Comparison of ENCODE assay signal across 8 cellular contexts in the genomic region with DNA sequence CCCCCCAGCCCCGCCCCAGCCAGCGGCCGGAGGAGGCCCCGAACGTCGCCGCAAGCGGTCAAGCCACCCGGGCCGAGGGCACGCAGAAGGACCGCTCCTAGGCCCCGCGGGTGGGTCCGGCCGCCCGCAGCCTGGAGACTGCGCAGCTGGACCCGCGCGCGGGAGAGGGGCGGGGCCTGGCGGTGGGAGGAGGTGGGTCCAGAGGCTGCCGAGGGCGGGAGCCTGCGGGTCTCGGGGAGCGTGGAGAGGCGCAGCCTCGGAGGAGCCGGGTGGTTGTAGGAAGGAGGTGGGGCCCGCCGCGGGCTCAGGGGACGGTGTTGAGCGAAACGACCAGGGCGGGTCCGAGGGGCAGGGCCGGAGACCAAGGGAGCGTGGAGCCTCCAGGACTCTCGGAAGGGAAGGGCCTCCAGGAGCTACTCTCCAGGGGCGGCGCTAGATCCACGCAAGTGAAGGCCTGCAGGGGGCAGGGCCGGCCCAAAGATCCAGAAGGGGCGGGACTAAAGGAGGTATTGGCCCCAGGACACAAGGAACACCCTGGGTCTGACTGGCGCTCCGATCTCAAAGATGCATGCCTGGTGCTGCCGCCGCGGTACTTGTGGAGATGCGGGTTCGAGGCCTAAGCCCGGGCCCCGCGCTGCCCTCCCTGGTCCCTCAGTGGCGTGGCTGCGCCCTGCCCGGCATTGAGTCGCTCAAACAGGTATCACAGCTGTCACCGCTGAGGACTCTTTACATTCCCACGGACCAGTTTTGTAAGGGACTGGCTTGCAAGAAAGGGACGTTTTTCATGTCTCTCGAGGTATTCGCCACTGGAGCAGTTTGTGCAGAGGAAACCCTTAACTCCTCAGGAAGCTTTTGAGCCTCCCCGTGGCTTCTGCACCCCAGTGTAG. TPM values are rescaled to one million over a fixed set of nuclear protein-coding genes. Genes with fewer than 3 reads are reported as not detected.
A peak's percentile ranks its signal among the peaks of the same experiment; 100 is the strongest.
DNase-seq lines count a peak whose midpoint lies in the region; ATAC-seq and TF ChIP-seq lines count a peak whose summit lies in the region.

No MANE protein-coding gene starts in this region.

- peak; percentile 92 for ATAC-seq in thoracic aorta (ENCODE audit: insufficient number of reproducible peaks, low FRiP score, low read depth)

- H3K4me3 ChIP-seq in osteoblast (ENCODE audit: insufficient read depth, low read length): peak overlapping the region; percentile 69
- H3K4me3 ChIP-seq in thoracic aorta: peak overlapping the region; percentile 85

- no peaks in the 10 kb centered on the region for H4K20me1 ChIP-seq in osteoblast (ENCODE audit: insufficient read depth, low read length)

- peak; percentile 31 for TF ChIP-seq CTCF in osteoblast (IDR thresholded peaks at IDR 0.05; ENCODE audit: extremely low read depth, low read depth, low read length)
- TF ChIP-seq CTCF in thoracic aorta (IDR thresholded peaks at IDR 0.05): peak; percentile 28

- peak overlapping the region; percentile 47 for H2AFZ ChIP-seq in osteoblast (ENCODE audit: low read length)

- H3K79me2 ChIP-seq in osteoblast (ENCODE audit: insufficient read depth, low read length): peaks cover 15% of the 10 kb centered on the region

- H3K4me1 ChIP-seq in osteoblast (ENCODE audit: insufficient read depth, low read length): peaks cover 7% of the 10 kb centered on the region
- H3K4me1 ChIP-seq in thoracic aorta (ENCODE audit: control insufficient read depth in 1 of 2, low read depth in 2 of 2): peaks cover 0 to 10% of the 10 kb centered on the region in 2 donors

- H3K4me2 ChIP-seq in osteoblast (ENCODE audit: insufficient read depth, low read length): peak overlapping the region; percentile 81

- DNase-seq in EL (peak; percentile 87), GOT3 (lab: John Stamatoyannopoulos, UW) (peak; percentile 68), M059J (ENCODE audit: low read depth) (peak; percentile 92), SHP77 treated with DMSO at 0.1 percent for 48 hours (lab: John Stamatoyannopoulos, UW) (peak; percentile 45), glomerular visceral epithelial cell (ENCODE audit: extremely low spot score) (peak; percentile 89), osteoblast (ENCODE audit: insufficient read length, low spot score, missing footprints) (peak; percentile 92), thoracic aorta (ENCODE audit: low spot score) (peak; percentile 40)
- peak; percentile 12 to 66 (median 50) for DNase-seq in activated naive CD4-positive, alpha-beta T cell (lab: John Stamatoyannopoulos, UW)

- H3K36me3 ChIP-seq in osteoblast (ENCODE audit: insufficient read depth, low read length) (peaks cover 3% of the 10 kb centered on the region), thoracic aorta (no peaks in the 10 kb centered on the region)

- H3K9me3 ChIP-seq in osteoblast (ENCODE audit: low read depth, low read length) (no peaks in the 10 kb centered on the region), thoracic aorta (no peaks in the 10 kb centered on the region)

- H3K27me3 ChIP-seq in osteoblast (ENCODE audit: insufficient read depth, low read length): no peaks in the 10 kb centered on the region
- H3K27me3 ChIP-seq in thoracic aorta (replicated peaks; ENCODE audit: insufficient read depth): no peaks in the 10 kb centered on the region

- H3K27ac ChIP-seq in osteoblast (ENCODE audit: low read depth, low read length) (no peak overlapping the region), thoracic aorta (peak overlapping the region; percentile 56 to 73)

RNA-seq across cellular contexts. Expression of gene TIMM17B, which starts 5.9 kb away (rescaled TPM):
- total RNA-seq in M059J (2014; rRNA removed; shearing (Covaris generic)): 77.6 and 90.8 TPM in 2 replicates
- total RNA-seq in osteoblast: 20.6 and 24.2 TPM in 2 replicates
- total RNA-seq in thoracic aorta: 10 to 100 TPM; 30.0 to 52.0 TPM

RNA-seq across cellular contexts. Expression of gene PQBP1, which starts 6.1 kb away (rescaled TPM):
- total RNA-seq in M059J (2014; rRNA removed; shearing (Covaris generic)): 44.6 and 53.9 TPM in 2 replicates
- 32.9 and 33.6 TPM in 2 replicates for total RNA-seq in osteoblast
- total RNA-seq in thoracic aorta: 10 to 100 TPM; 37.5 to 60.2 TPM

RNA-seq across cellular contexts. Expression of gene SLC35A2, which starts 19.8 kb away (rescaled TPM):
- 70.5 and 77.8 TPM in 2 replicates for total RNA-seq in M059J (2014; rRNA removed; shearing (Covaris generic))
- total RNA-seq in osteoblast (15.3 and 15.6 TPM in 2 replicates), thoracic aorta (10 to 100 TPM; 12.8 to 30.7 TPM)

RNA-seq across cellular contexts. Expression of gene PIM2, which starts 27.2 kb away (rescaled TPM):
- 14.2 and 14.3 TPM in 2 replicates for total RNA-seq in M059J (2014; rRNA removed; shearing (Covaris generic))
- total RNA-seq in osteoblast: 4.3 and 4.7 TPM in 2 replicates
- total RNA-seq in thoracic aorta: 10 to 100 TPM; 14.8 to 21.9 TPM

RNA-seq across cellular contexts. Expression of gene PCSK1N, which starts 56.2 kb away (rescaled TPM):
- 4.1 and 9.0 TPM in 2 replicates for total RNA-seq in M059J (2014; rRNA removed; shearing (Covaris generic))
- total RNA-seq in osteoblast: not detected in 2 replicates
- total RNA-seq in thoracic aorta: 1 to 10 TPM; 1.8 to 3.0 TPM

Comparison
In these comparisons a context has a peak if more than half of its experiments do, and no peak if none do; other contexts are left out.
1. DNase-seq: peak in every context shown above with its lines; median percentile 92 in M059J; 92 in osteoblast; 89 in glomerular visceral epithelial cell; 87 in EL; 68 in GOT3; 50 in activated naive CD4-positive, alpha-beta T cell; 45 in SHP77 treated with DMSO at 0.1 percent for 48 hours; 40 in thoracic aorta.